In the genomic region with DNA sequence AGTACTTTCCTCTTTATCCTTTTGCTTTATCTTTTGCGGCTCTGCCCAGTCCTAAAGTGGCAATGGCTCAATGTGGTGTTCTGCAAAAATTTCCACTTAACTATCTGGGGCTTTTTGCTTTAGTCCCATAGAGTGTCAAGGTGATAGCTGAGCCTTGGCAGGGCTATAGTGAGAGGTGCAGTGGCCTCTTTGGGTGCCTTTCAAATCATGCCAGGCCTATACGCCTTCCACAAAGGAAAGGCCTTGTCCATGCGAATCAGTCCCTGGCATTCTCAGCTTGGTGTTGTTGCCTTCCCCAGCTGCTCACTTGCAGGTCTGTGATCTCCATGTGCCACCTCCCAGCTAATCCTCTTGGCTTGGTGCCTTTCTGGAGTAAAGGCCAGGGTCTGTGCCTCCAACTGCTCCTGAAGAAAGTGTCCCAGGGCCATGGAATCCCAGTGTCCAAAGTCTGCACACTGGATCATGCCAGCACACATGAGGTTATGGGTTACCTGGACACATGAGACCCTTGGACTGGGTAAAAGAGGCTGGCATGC, we compare ENCODE assay signal across 23 cellular contexts. TPM values are rescaled to one million over a fixed set of nuclear protein-coding genes. Genes with fewer than 3 reads are reported as not detected.
A peak's percentile ranks its signal among the peaks of the same experiment; 100 is the strongest.
DNase-seq lines count a peak whose midpoint lies in the region; ATAC-seq and TF ChIP-seq lines count a peak whose summit lies in the region.
"Had no signal": no experiment of that assay in that cellular context is flagged by ENCODE, and none has a peak within 500 bp of the region (broad histone marks: within the 10 kb centered on the region; RNA-seq: fewer than 3 reads in every experiment).

No MANE protein-coding gene starts in this region.

- intact Hi-C loops in Right ventricle myocardium superior (cut with DNase I): no loop called here

- H3K4me3 ChIP-seq in right atrium auricular region: no peak overlapping the region
- H3K4me3 ChIP-seq in effector memory CD4-positive, alpha-beta T cell (ENCODE audit: insufficient read depth, low read depth, low read length, poor library complexity, severe bottlenecking): no peak overlapping the region
- H3K4me3 ChIP-seq: colonic mucosa, esophagus muscularis mucosa, neural progenitor cell had no signal

- no peaks in the 10 kb centered on the region for H3K27me3 ChIP-seq in right atrium auricular region
- H3K27me3 ChIP-seq in effector memory CD4-positive, alpha-beta T cell (replicated peaks; ENCODE audit: control insufficient read depth, insufficient read depth, low read length, poor library complexity, severe bottlenecking): no peaks in the 10 kb centered on the region
- H3K27me3 ChIP-seq: brain microvascular endothelial cell, colonic mucosa, esophagus muscularis mucosa had no signal

- H3K9me3 ChIP-seq in right atrium auricular region: no peaks in the 10 kb centered on the region
- H3K9me3 ChIP-seq in effector memory CD4-positive, alpha-beta T cell (ENCODE audit: control insufficient read depth, low read length): no peaks in the 10 kb centered on the region
- H3K9me3 ChIP-seq: colonic mucosa, esophagus muscularis mucosa had no signal

- no peaks in the 10 kb centered on the region for H3K9me3 Mint-ChIP-seq in T-cell
- H3K9me3 Mint-ChIP-seq in stimulated activated effector memory CD8-positive, alpha-beta T cell treated with anti-CD3 and anti-CD28 coated beads, Interleukin-12 subunit alpha, Interleukin-12 subunit beta, amount 100 ng/mL, for 72 hours: no peaks in the 10 kb centered on the region
- H3K9me3 Mint-ChIP-seq: activated T-helper 2 cell treated with anti-CD3 and anti-CD28 coated beads, Interferon-gamma antibody, Interleukin-2, Interleukin-4, amounts not matched to agents 10 μg/mL and 5 μg/mL and 100 μg/mL, durations not matched to agents 14 hours and 24 hours and 36 hours; endodermal cell had no signal

- H3K27ac Mint-ChIP-seq in T-cell: peak overlapping the region; percentile 91 to 93
- H3K27ac Mint-ChIP-seq in stimulated activated effector memory CD8-positive, alpha-beta T cell treated with anti-CD3 and anti-CD28 coated beads, Interleukin-12 subunit alpha, Interleukin-12 subunit beta, amount 100 ng/mL, for 72 hours: peak overlapping the region; percentile 11
- H3K27ac Mint-ChIP-seq: endodermal cell, neural progenitor cell had no signal

- peak overlapping the region in 1 of 2 donors; percentile 2 for H3K27ac ChIP-seq in right atrium auricular region
- H3K27ac ChIP-seq in effector memory CD4-positive, alpha-beta T cell (ENCODE audit: insufficient read depth, low read length, poor library complexity, severe bottlenecking): peak overlapping the region; percentile 10
- H3K27ac ChIP-seq: brain microvascular endothelial cell, colonic mucosa, esophagus muscularis mucosa, neural progenitor cell, RWPE1 had no signal

- peak; percentile 32 for ATAC-seq in Right ventricle myocardium superior (ENCODE audit: poor library complexity)
- no peak for ATAC-seq in T-cell (replicated peaks in 1 of 4)
- no peak for ATAC-seq in stimulated activated effector memory CD8-positive, alpha-beta T cell treated with anti-CD3 and anti-CD28 coated beads, Interleukin-12 subunit alpha, Interleukin-12 subunit beta, amount 100 ng/mL, for 72 hours
- ATAC-seq: SK-N-SH treated with all-trans-retinoic acid at 6 μM for 48 hours had no signal

- H3K36me3 ChIP-seq in right atrium auricular region: no peaks in the 10 kb centered on the region
- H3K36me3 ChIP-seq in effector memory CD4-positive, alpha-beta T cell (ENCODE audit: control insufficient read depth, insufficient read depth, low read length): no peaks in the 10 kb centered on the region
- H3K36me3 ChIP-seq: brain microvascular endothelial cell, colonic mucosa, esophagus muscularis mucosa, neural progenitor cell had no signal

- no peak for DNase-seq in Right ventricle myocardium superior
- no peak for DNase-seq in right atrium auricular region (ENCODE audit: low spot score)
- DNase-seq in T-cell: no peak
- DNase-seq in effector memory CD4-positive, alpha-beta T cell: no peak
- no peak for DNase-seq in stimulated activated effector memory CD8-positive, alpha-beta T cell treated with anti-CD3 and anti-CD28 coated beads, Interleukin-12 subunit alpha, Interleukin-12 subunit beta, amount 100 ng/mL, for 72 hours (ENCODE audit: low spot score in 2 of 2)
- no peak for DNase-seq in stimulated activated CD4-positive, alpha-beta T cell treated with anti-CD3 and anti-CD28 coated beads, Interleukin-2, amount 100 ng/mL, for 48 hours
- no peak for DNase-seq in cerebellar nuclear complex (lab: John Stamatoyannopoulos, UW)
- DNase-seq: brain microvascular endothelial cell, colonic mucosa, endodermal cell, GF-D8, hippocampal formation, IMR-90, NCI-H1105, NCI-H2029 treated with DMSO at 0.1 percent for 48 hours, NCI-H226, NCI-H748 treated with DMSO at 0.1 percent for 48 hours, trophoblast cell had no signal

- H3K27me3 Mint-ChIP-seq in T-cell: no peaks in the 10 kb centered on the region

- H3K4me1 ChIP-seq in right atrium auricular region: peaks cover 0 to 21% of the 10 kb centered on the region in 2 donors
- peaks cover 36% of the 10 kb centered on the region for H3K4me1 ChIP-seq in effector memory CD4-positive, alpha-beta T cell (ENCODE audit: control insufficient read depth, insufficient read depth, low read length, poor library complexity, severe bottlenecking)
- H3K4me1 ChIP-seq: colonic mucosa, neural progenitor cell had no signal

- H3K36me3 Mint-ChIP-seq in T-cell: no peaks in the 10 kb centered on the region
- H3K36me3 Mint-ChIP-seq in stimulated activated effector memory CD8-positive, alpha-beta T cell treated with anti-CD3 and anti-CD28 coated beads, Interleukin-12 subunit alpha, Interleukin-12 subunit beta, amount 100 ng/mL, for 72 hours: no peaks in the 10 kb centered on the region

- no peak for TF ChIP-seq CTCF in right atrium auricular region (IDR thresholded peaks at IDR 0.05)

- POLR2A ChIA-PET in T-cell (lab: Charles Lee): no interaction called here

- peak overlapping the region in 1 of 3 donors; percentile 79 for H3K4me3 Mint-ChIP-seq in T-cell
- peak overlapping the region; percentile 22 for H3K4me3 Mint-ChIP-seq in stimulated activated effector memory CD8-positive, alpha-beta T cell treated with anti-CD3 and anti-CD28 coated beads, Interleukin-12 subunit alpha, Interleukin-12 subunit beta, amount 100 ng/mL, for 72 hours
- H3K4me3 Mint-ChIP-seq: endodermal cell, neural progenitor cell had no signal

- CTCF ChIA-PET in T-cell (lab: Charles Lee): interaction anchor here (0.6 to 2.2 kb wide), 8 partner anchors 17 to 977 kb away, joined by 3 to 9 read pairs (median 4); no protein-coding TSS in a partner anchor

- peaks cover 76 to 84% (median 78%) of the 10 kb centered on the region in 3 donors for H3K4me1 Mint-ChIP-seq in T-cell
- H3K4me1 Mint-ChIP-seq in stimulated activated effector memory CD8-positive, alpha-beta T cell treated with anti-CD3 and anti-CD28 coated beads, Interleukin-12 subunit alpha, Interleukin-12 subunit beta, amount 100 ng/mL, for 72 hours: peaks cover 51% of the 10 kb centered on the region

RNA-seq across cellular contexts. Expression of a gene that starts 26.6 kb away (rescaled TPM):
- total RNA-seq in Right ventricle myocardium superior (0.35 TPM), right atrium auricular region (1 to 10 TPM in 1 of 2 donors, under 1 TPM in 1; 0.37 to 1.2 TPM), T-cell (1 to 10 TPM; 1.0 to 1.8 (median 1.3) TPM)
